In the genomic region with DNA sequence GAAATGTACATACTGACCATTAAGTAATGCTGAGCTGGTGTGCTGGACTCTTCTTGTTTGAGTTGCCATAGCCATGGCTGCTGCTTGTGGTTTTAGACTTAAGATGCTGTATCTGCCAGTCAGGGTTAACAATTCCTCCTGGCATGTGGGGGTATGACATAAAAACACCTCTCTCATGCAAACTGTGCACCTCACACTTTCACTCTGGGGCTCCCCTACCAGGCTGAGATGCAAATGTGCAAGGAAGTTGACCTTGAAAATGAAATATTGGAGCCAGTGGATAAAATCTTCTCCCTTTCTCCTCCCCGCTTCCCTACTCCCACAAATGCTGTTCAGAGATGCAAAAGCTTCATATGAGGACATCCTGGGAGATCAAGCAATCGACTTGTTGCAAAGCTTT, we compare ENCODE assay signal across 23 cellular contexts.
DNase-seq lines count a peak whose midpoint lies in the region; ATAC-seq, FAIRE-seq and TF ChIP-seq lines count a peak whose summit lies in the region.
"Had no signal": no experiment of that assay in that cellular context is flagged by ENCODE, and none has a peak within 500 bp of the region (broad histone marks: within the 10 kb centered on the region; RNA-seq: fewer than 3 reads in every experiment).

No MANE protein-coding gene starts in this region.

- TF ChIP-seq RAD21 in K562 (CRISPR knock-in tag; conservative IDR thresholded peaks at IDR 0.05 in 1 of 2, IDR thresholded peaks at IDR 0.05 in 1 of 2) = no peak

- no TSS peak for BruUV-seq in K562 (replicated peaks; lab: Mats Ljungman, UMichigan)

- no peak for TF ChIP-seq EP300 in K562 (IDR thresholded peaks at IDR 0.05; ENCODE audit: low read length)
- TF ChIP-seq EP300 in ovary (IDR thresholded peaks at IDR 0.05) = no peak

- H3K9me2 ChIP-seq in MM.1S (replicated peaks; ENCODE audit: insufficient read depth, low read length) = no peaks in the 10 kb centered on the region

- no peaks in the 10 kb centered on the region for H4K20me1 ChIP-seq in KMS-11 (ENCODE audit: insufficient read depth)
- no peaks in the 10 kb centered on the region for H4K20me1 ChIP-seq in MM.1S (ENCODE audit: insufficient read depth, low read length)
- no peaks in the 10 kb centered on the region for H4K20me1 ChIP-seq in OCI-LY3 (ENCODE audit: insufficient read depth, low read length)
- no peaks in the 10 kb centered on the region for H4K20me1 ChIP-seq in K562 (replicated peaks; ENCODE audit: control insufficient read depth, insufficient read depth, low read length)
- H4K20me1 ChIP-seq: BLaER1 treated with 17β-estradiol and CSF1 and Interleukin-3, amounts not matched to agents 10 nM and 100 nM had no signal

- ATAC-seq in K562 = no peak
- no peak for ATAC-seq in GM19395 (IDR thresholded peaks at IDR 0.05; ENCODE audit: unreplicated experiment)
- ATAC-seq: A549; CD8-positive, alpha-beta T cell had no signal

- peak overlapping the region; percentile 26 for H3K4me2 ChIP-seq in KMS-11
- no peak overlapping the region for H3K4me2 ChIP-seq in MM.1S (ENCODE audit: low read depth, low read length)
- H3K4me2 ChIP-seq in OCI-LY3 (ENCODE audit: low read length) = peak overlapping the region; percentile 16
- H3K4me2 ChIP-seq in K562 (ENCODE audit: insufficient read depth, low read length) = no peak overlapping the region
- H3K4me2 ChIP-seq: A549; BLaER1 treated with 17β-estradiol and CSF1 and Interleukin-3, amounts not matched to agents 10 nM and 100 nM had no signal

- no peaks in the 10 kb centered on the region for H3F3A ChIP-seq in MM.1S (ENCODE audit: insufficient read depth, low read length)

- no peaks in the 10 kb centered on the region for H3K79me2 ChIP-seq in KMS-11 (ENCODE audit: insufficient read depth, low read depth)
- H3K79me2 ChIP-seq in MM.1S (ENCODE audit: low read length) = no peaks in the 10 kb centered on the region
- no peaks in the 10 kb centered on the region for H3K79me2 ChIP-seq in OCI-LY3 (ENCODE audit: low read length)
- no peaks in the 10 kb centered on the region for H3K79me2 ChIP-seq in K562 (ENCODE audit: control insufficient read depth, insufficient read depth, low read length)

- POLR2A ChIA-PET in K562 (lab: Yijun Ruan, JAX) = interaction anchor here (1.0 to 1.2 kb wide), 2 partner anchors 13 to 23 kb away, joined by 3 read pairs; no protein-coding TSS in a partner anchor

- H3K4me1 ChIP-seq in KMS-11 (ENCODE audit: low read depth, poor library complexity, severe bottlenecking) = peaks cover 20% of the 10 kb centered on the region
- H3K4me1 ChIP-seq in MM.1S (ENCODE audit: low read length) = peaks cover 14% of the 10 kb centered on the region
- H3K4me1 ChIP-seq in OCI-LY3 (ENCODE audit: low read length) = peaks cover 13% of the 10 kb centered on the region
- H3K4me1 ChIP-seq in K562 (replicated peaks in 1 of 2; ENCODE audit: control insufficient read depth in 2 of 2, insufficient read depth in 2 of 2, low read length in 2 of 2) = peaks cover 6 to 13% of the 10 kb centered on the region in 2 experiments; a peak in 3 of 5 replicates
- H3K4me1 ChIP-seq in ovary (ENCODE audit: insufficient read depth) = no peaks in the 10 kb centered on the region
- no peaks in the 10 kb centered on the region for H3K4me1 ChIP-seq in SJCRH30
- H3K4me1 ChIP-seq: A549 had no signal

- in situ Hi-C loops in K562 (cut with MboI) = no loop called here

- H3K9ac ChIP-seq in KMS-11 (no peak overlapping the region), MM.1S (ENCODE audit: low read length) (no peak overlapping the region), OCI-LY3 (ENCODE audit: low read length) (no peak overlapping the region), K562 (ENCODE audit: insufficient read depth in 1 of 2, low read depth in 2 of 2, low read length in 2 of 2) (no peak overlapping the region)
- H3K9ac ChIP-seq: BLaER1 treated with 17β-estradiol and CSF1 and Interleukin-3, amounts not matched to agents 10 nM and 100 nM had no signal

- intact Hi-C loops in K562 (cut with micrococcal nuclease) (no loop called here), ovary (cut with DNase I) (no loop called here)

- H3K4me3 ChIP-seq in KMS-11 (IDR thresholded peaks at IDR 0.05; ENCODE audit: insufficient read depth, low read depth, low read length) = no peak overlapping the region
- H3K4me3 ChIP-seq in MM.1S (ENCODE audit: low read length) = no peak overlapping the region
- no peak overlapping the region for H3K4me3 ChIP-seq in OCI-LY3 (ENCODE audit: low read length)
- no peak overlapping the region for H3K4me3 ChIP-seq in K562
- H3K4me3 ChIP-seq in ovary = no peak overlapping the region
- H3K4me3 ChIP-seq in SJCRH30 = no peak overlapping the region
- H3K4me3 ChIP-seq: A549; BLaER1 treated with 17β-estradiol and CSF1 and Interleukin-3, amounts not matched to agents 10 nM and 100 nM had no signal

- TF ChIP-seq CTCF in KMS-11 (conservative IDR thresholded peaks at IDR 0.05; ENCODE audit: low read depth, low read length) (no peak), MM.1S (IDR thresholded peaks at IDR 0.05; ENCODE audit: low read length) (no peak), OCI-LY3 (IDR thresholded peaks at IDR 0.05; ENCODE audit: low read depth, low read length) (no peak), K562 (IDR thresholded peaks at IDR 0.05 in 2 of 3, conservative IDR thresholded peaks at IDR 0.05 in 1 of 3; ENCODE audit: insufficient read depth in 2 of 3, low read depth in 1 of 3, low read length in 3 of 3) (no peak), ovary (IDR thresholded peaks at IDR 0.05) (no peak)

- H3K9me3 ChIP-seq in MM.1S (replicated peaks; ENCODE audit: insufficient read depth, low read length) (no peaks in the 10 kb centered on the region), OCI-LY3 (ENCODE audit: insufficient read depth, low read length) (no peaks in the 10 kb centered on the region), K562 (replicated peaks; ENCODE audit: control insufficient read depth, insufficient read depth, low read depth, low read length) (no peaks in the 10 kb centered on the region), ovary (no peaks in the 10 kb centered on the region), SJCRH30 (replicated peaks) (no peaks in the 10 kb centered on the region)
- H3K9me3 ChIP-seq: A549, Caco-2 had no signal

- H3K27me3 ChIP-seq in KMS-11 (ENCODE audit: insufficient read depth, low read depth) (no peaks in the 10 kb centered on the region), MM.1S (replicated peaks; ENCODE audit: insufficient read depth, low read length) (no peaks in the 10 kb centered on the region), OCI-LY3 (ENCODE audit: low read depth, low read length) (no peaks in the 10 kb centered on the region), K562 (ENCODE audit: control insufficient read depth in 2 of 2, insufficient read depth in 2 of 2, low read length in 2 of 2) (no peaks in the 10 kb centered on the region), ovary (no peaks in the 10 kb centered on the region), SJCRH30 (no peaks in the 10 kb centered on the region; the same call in none of the 2 replicates)
- H3K27me3 ChIP-seq: BLaER1 treated with 17β-estradiol and CSF1 and Interleukin-3, amounts not matched to agents 10 nM and 100 nM had no signal

- 50% methylated on average over 2 of the region's 2 CpGs for WGBS in K562 (ENCODE audit: insufficient coverage, low coverage, missing lambda C conversion rate)
- 21 to 45% (median 29%) methylated on average over 2 of the region's 2 CpGs for WGBS in ovary, 3 donors

- H3K27ac ChIP-seq in KMS-11 (peak overlapping the region; percentile 8; the same call in 1 of the 2 replicates), MM.1S (ENCODE audit: low read length) (no peak overlapping the region), OCI-LY3 (ENCODE audit: low read length) (no peak overlapping the region), K562 (ENCODE audit: extremely low read depth, low read depth, low read length) (no peak overlapping the region), ovary (no peak overlapping the region), SJCRH30 (no peak overlapping the region)
- H3K27ac ChIP-seq: 22Rv1; A549; BLaER1 treated with 17β-estradiol and CSF1 and Interleukin-3, amounts not matched to agents 10 nM and 100 nM; C4-2B had no signal

- DNase-seq in MM.1S = peak; percentile 36
- DNase-seq in K562 (ENCODE audit: extremely low read depth in 1 of 4, low spot score in 3 of 4) = no peak
- DNase-seq in ovary = no peak
- DNase-seq in SJCRH30 = no peak
- DNase-seq in SW480 (ENCODE audit: low spot score) = no peak
- DNase-seq: AML-193; Caco-2; Calu3; CD4-positive, alpha-beta T cell; CD8-positive, alpha-beta T cell; DMS79 treated with DMSO at 0.1 percent for 48 hours; GF-D8 had no signal

- no peak for TF ChIP-seq POLR2A in K562 (conservative IDR thresholded peaks at IDR 0.05)
- TF ChIP-seq POLR2A in ovary (IDR thresholded peaks at IDR 0.05) = no peak

- no peak for FAIRE-seq in K562 (lab: Jason Lieb, UNC)
- FAIRE-seq: A549, D721Med, G401.6, GM12891, GM19239 had no signal

- H3K9me1 ChIP-seq in K562 (ENCODE audit: control insufficient read depth, insufficient read depth, low read length) = no peaks in the 10 kb centered on the region

- H3K36me3 ChIP-seq in KMS-11 (ENCODE audit: insufficient read depth) (no peaks in the 10 kb centered on the region), MM.1S (replicated peaks; ENCODE audit: insufficient read depth, low read length) (no peaks in the 10 kb centered on the region), OCI-LY3 (replicated peaks; ENCODE audit: low read depth, low read length) (no peaks in the 10 kb centered on the region), K562 (ENCODE audit: control insufficient read depth, insufficient read depth, low read length) (no peaks in the 10 kb centered on the region), ovary (no peaks in the 10 kb centered on the region), SJCRH30 (no peaks in the 10 kb centered on the region)
- H3K36me3 ChIP-seq: BLaER1 treated with 17β-estradiol and CSF1 and Interleukin-3, amounts not matched to agents 10 nM and 100 nM had no signal

- CTCF ChIA-PET in K562 (lab: Yijun Ruan, JAX; ENCODE audit: low intra/inter-chr PET ratio) = no interaction called here

- no peak overlapping the region for H2AFZ ChIP-seq in KMS-11 (ENCODE audit: low read depth)
- no peak overlapping the region for H2AFZ ChIP-seq in MM.1S (ENCODE audit: low read length)
- H2AFZ ChIP-seq in OCI-LY3 (ENCODE audit: low read depth, low read length) = no peak overlapping the region
- 0 out of 2 replicates have a peak overlapping the region, but pooled peaks have one; percentile 58 for H2AFZ ChIP-seq in K562 (ENCODE audit: low read depth, low read length)

TF ChIP-seq in K562, 482 proteins besides CTCF, POLR2A, EP300 and RAD21 (continues in another document):
- TF ChIP-seq ATF1 (CRISPR knock-in tag; IDR thresholded peaks at IDR 0.05) = no peak
- TF ChIP-seq ATF1 (tag; IDR thresholded peaks at IDR 0.05) = no peak
- TF ChIP-seq, protein P1, sequence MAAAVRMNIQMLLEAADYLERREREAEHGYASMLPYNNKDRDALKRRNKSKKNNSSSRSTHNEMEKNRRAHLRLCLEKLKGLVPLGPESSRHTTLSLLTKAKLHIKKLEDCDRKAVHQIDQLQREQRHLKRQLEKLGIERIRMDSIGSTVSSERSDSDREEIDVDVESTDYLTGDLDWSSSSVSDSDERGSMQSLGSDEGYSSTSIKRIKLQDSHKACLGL (CRISPR knock-in tag; IDR thresholded peaks at IDR 0.05; ENCODE audit: borderline replicate concordance, poor library complexity, severe bottlenecking) = no peak
- TF ChIP-seq SMARCE1 (IDR thresholded peaks at IDR 0.05) = no peak
- no peak for TF ChIP-seq PYGO2 (tag; IDR thresholded peaks at IDR 0.05)
- no peak for TF ChIP-seq ZNF717 (CRISPR knock-in tag; IDR thresholded peaks at IDR 0.05)

Comparison
In these comparisons a context has a peak if more than half of its experiments do, and no peak if none do; other contexts are left out.
1. H3K4me2 ChIP-seq: peak in KMS-11 (single experiment) and OCI-LY3 (single experiment); none in MM.1S (single experiment) and K562 (single experiment).